15 cellular contexts compared by ENCODE assay signal in genomic region chr7:155741061-155741460, GRCh38.
DNase-seq lines count a peak whose midpoint lies in the region; ATAC-seq and TF ChIP-seq lines count a peak whose summit lies in the region.
"Had no signal": no experiment of that assay in that cellular context is flagged by ENCODE, and none has a peak within 500 bp of the region (broad histone marks: within the 10 kb centered on the region; RNA-seq: fewer than 3 reads in every experiment).

No MANE protein-coding gene starts in this region.

- H3K27ac Mint-ChIP-seq in T-helper 1 cell treated with Interleukin-12 subunit alpha and Interleukin-12 subunit beta and Interleukin-4 antibody, amounts not matched to agents 30 μg/mL and 1 μg/mL, for 36 hours, result peak overlapping the region; percentile 52
- peak overlapping the region; percentile 90 for H3K27ac Mint-ChIP-seq in GM23338

- H3K79me2 ChIP-seq in GM23338 (replicated peaks; ENCODE audit: insufficient read depth), result peaks cover 19% of the 10 kb centered on the region

- no peaks in the 10 kb centered on the region for H3K9me3 ChIP-seq in iPS-20b (ENCODE audit: insufficient read depth, low read depth, low read length)
- H3K9me3 ChIP-seq: breast epithelium, heart right ventricle, lower lobe of right lung, upper lobe of right lung had no signal

- no peak for TF ChIP-seq CTCF in GM23338 (conservative IDR thresholded peaks at IDR 0.05; ENCODE audit: low read depth in 2 of 2)

- DNase-seq in T-helper 1 cell (no peak), GM23338 (ENCODE audit: low spot score) (peak; percentile 73), RPMI8226 (peak; percentile 64), DMS53 treated with DMSO at 0.1 percent for 48 hours (lab: John Stamatoyannopoulos, UW; ENCODE audit: unreplicated experiment) (no peak)
- DNase-seq: 8988T; activated T-cell treated with anti-CD3 and anti-CD28 coated beads, Interleukin-2, amount 50 U/mL, for 4 hours; heart right ventricle; NCI-H446; upper lobe of right lung had no signal

- no peaks in the 10 kb centered on the region for H3K9me2 ChIP-seq in GM23338 (ENCODE audit: insufficient read depth)

- no peaks in the 10 kb centered on the region for H3F3A ChIP-seq in GM23338 (replicated peaks; ENCODE audit: low read depth)

- H3K4me3 Mint-ChIP-seq in T-helper 1 cell treated with Interleukin-12 subunit alpha and Interleukin-12 subunit beta and Interleukin-4 antibody, amounts not matched to agents 30 μg/mL and 1 μg/mL, for 36 hours, result no peak overlapping the region
- H3K4me3 Mint-ChIP-seq in GM23338, result no peak overlapping the region
- H3K4me3 Mint-ChIP-seq: activated T-cell treated with anti-CD3 and anti-CD28 coated beads, Interleukin-2, amount 50 U/mL, for 4 hours had no signal

- H3K36me3 ChIP-seq in GM23338 (ENCODE audit: insufficient read depth), result peaks cover 23% of the 10 kb centered on the region
- H3K36me3 ChIP-seq in iPS-20b (ENCODE audit: insufficient read depth, low read depth, low read length), result peaks cover 91% of the 10 kb centered on the region

- H3K4me2 ChIP-seq in GM23338, result peak overlapping the region; percentile 46; the same call in 1 of the 2 replicates

- H3K4me1 Mint-ChIP-seq in T-helper 1 cell treated with Interleukin-12 subunit alpha and Interleukin-12 subunit beta and Interleukin-4 antibody, amounts not matched to agents 30 μg/mL and 1 μg/mL, for 36 hours (ENCODE audit: low read depth), result peaks cover 51% of the 10 kb centered on the region
- H3K4me1 Mint-ChIP-seq in GM23338, result peaks cover 26% of the 10 kb centered on the region

- H2AFZ ChIP-seq in GM23338, result no peak overlapping the region

- H3K27ac ChIP-seq in GM23338 (ENCODE audit: low read depth) (peak overlapping the region; percentile 82), iPS-20b (ENCODE audit: low read length) (peak overlapping the region; percentile 16)
- H3K27ac ChIP-seq: breast epithelium, heart right ventricle, lower lobe of right lung, upper lobe of right lung had no signal

- no peaks in the 10 kb centered on the region for H3K9me3 Mint-ChIP-seq in T-helper 1 cell treated with Interleukin-12 subunit alpha and Interleukin-12 subunit beta and Interleukin-4 antibody, amounts not matched to agents 30 μg/mL and 1 μg/mL, for 36 hours
- H3K9me3 Mint-ChIP-seq in GM23338, result no peaks in the 10 kb centered on the region
- H3K9me3 Mint-ChIP-seq: activated T-cell treated with anti-CD3 and anti-CD28 coated beads, Interleukin-2, amount 50 U/mL, for 4 hours had no signal

- no peak overlapping the region for H3K4me3 ChIP-seq in GM23338
- no peak overlapping the region for H3K4me3 ChIP-seq in iPS-20b (ENCODE audit: low read length)
- H3K4me3 ChIP-seq: breast epithelium, heart right ventricle, lower lobe of right lung, upper lobe of right lung had no signal

- H3K9ac ChIP-seq in iPS-20b (ENCODE audit: low read depth, low read length), result peak overlapping the region; percentile 23; the same call in 1 of the 2 replicates

- peaks cover 4% of the 10 kb centered on the region; the same call in 1 of the 2 replicates for H4K20me1 ChIP-seq in GM23338 (replicated peaks; ENCODE audit: insufficient read depth)

- H3K4me1 ChIP-seq in GM23338 (ENCODE audit: insufficient read depth) (peaks cover 18% of the 10 kb centered on the region), iPS-20b (ENCODE audit: insufficient read depth, low read length) (peaks cover 9% of the 10 kb centered on the region; the same call in 1 of the 2 replicates)
- H3K4me1 ChIP-seq: breast epithelium had no signal

- H3K27me3 Mint-ChIP-seq in T-helper 1 cell treated with Interleukin-12 subunit alpha and Interleukin-12 subunit beta and Interleukin-4 antibody, amounts not matched to agents 30 μg/mL and 1 μg/mL, for 36 hours (ENCODE audit: low read depth), result no peaks in the 10 kb centered on the region
- H3K27me3 Mint-ChIP-seq in GM23338 (ENCODE audit: insufficient read depth, low read depth, poor library complexity), result peaks cover 8% of the 10 kb centered on the region

- H3K27me3 ChIP-seq in GM23338 (ENCODE audit: insufficient read depth) (no peaks in the 10 kb centered on the region), iPS-20b (ENCODE audit: insufficient read depth, low read length) (no peaks in the 10 kb centered on the region)
- H3K27me3 ChIP-seq: breast epithelium, heart right ventricle, upper lobe of right lung had no signal

- ATAC-seq in GM23338 (peak; percentile 77), HG02981 (IDR thresholded peaks at IDR 0.05; ENCODE audit: unreplicated experiment) (no peak), GM18861 (IDR thresholded peaks at IDR 0.05; ENCODE audit: unreplicated experiment) (no peak)
- ATAC-seq: activated T-cell treated with anti-CD3 and anti-CD28 coated beads, Interleukin-2, amount 50 U/mL, for 4 hours; heart right ventricle had no signal

- H3K36me3 Mint-ChIP-seq in T-helper 1 cell treated with Interleukin-12 subunit alpha and Interleukin-12 subunit beta and Interleukin-4 antibody, amounts not matched to agents 30 μg/mL and 1 μg/mL, for 36 hours (ENCODE audit: low read depth), result peaks cover 51% of the 10 kb centered on the region
- H3K36me3 Mint-ChIP-seq in GM23338 (ENCODE audit: low read depth), result peaks cover 65% of the 10 kb centered on the region

TF ChIP-seq in GM23338, 12 proteins besides CTCF, POLR2A, EP300 and RAD21:
- TF ChIP-seq EZH2phosphoT487 (IDR thresholded peaks at IDR 0.05; ENCODE audit: unreplicated experiment) (no peak), CREB1 (CRISPR knock-in tag; IDR thresholded peaks at IDR 0.05; ENCODE audit: low read depth) (no peak), JUNB (IDR thresholded peaks at IDR 0.05; ENCODE audit: unreplicated experiment) (no peak), NANOG (IDR thresholded peaks at IDR 0.05; ENCODE audit: borderline replicate concordance) (no peak), REST (IDR thresholded peaks at IDR 0.05; ENCODE audit: unreplicated experiment) (no peak), POLR2AphosphoS5 (IDR thresholded peaks at IDR 0.05; ENCODE audit: low read depth) (no peak)
TF ChIP-seq in GM23338: peak in this region for 0.

Comparison
In these comparisons a context has a peak if more than half of its experiments do, and no peak if none do; other contexts are left out.
1. DNase-seq: peak in GM23338 (single experiment) and RPMI8226 (single experiment); none in T-helper 1 cell (0 of 5) and DMS53 treated with DMSO at 0.1 percent for 48 hours (single experiment).